Comparison of ENCODE assay signal across 9 cellular contexts in genomic region chr21:43269461-43269860, GRCh38.
DNase-seq lines count a peak whose midpoint lies in the region; ATAC-seq and TF ChIP-seq lines count a peak whose summit lies in the region.
"Had no signal": no experiment of that assay in that cellular context is flagged by ENCODE, and none has a peak within 500 bp of the region (broad histone marks: within the 10 kb centered on the region; RNA-seq: fewer than 3 reads in every experiment).

No MANE protein-coding gene starts in this region.

- H3K36me3 Mint-ChIP-seq in endothelial cell (ENCODE audit: low read depth, unreplicated experiment) = no peaks in the 10 kb centered on the region

- peak; percentile 25 for DNase-seq in activated CD4-positive, alpha-beta T cell treated with anti-CD3 and anti-CD28 coated beads for 1 hour
- DNase-seq in endothelial cell (ENCODE audit: low spot score) = peak; percentile 36
- DNase-seq in stimulated activated CD4-positive, alpha-beta T cell treated with anti-CD3 and anti-CD28 coated beads, Interleukin-4, amount 100 ng/mL, for 4 hours = peak; percentile 31
- DNase-seq in LoVo (ENCODE audit: low spot score) = no peak
- no peak for DNase-seq in NOMO-1 treated with DMSO at 0.1 percent for 48 hours (lab: John Stamatoyannopoulos, UW; ENCODE audit: unreplicated experiment)
- no peak for DNase-seq in DMS153 treated with DMSO at 0.1 percent for 48 hours (lab: John Stamatoyannopoulos, UW; ENCODE audit: unreplicated experiment)

- no peak overlapping the region for H3K27ac Mint-ChIP-seq in endothelial cell (ENCODE audit: unreplicated experiment)
- H3K27ac Mint-ChIP-seq: dendritic cell treated with granulocyte-macrophage colony-stimulating factor and Interleukin-4, amounts not matched to agents 40 ng/mL and 50 ng/mL, for 4 days had no signal

- H3K4me1 Mint-ChIP-seq in endothelial cell (ENCODE audit: unreplicated experiment) = no peaks in the 10 kb centered on the region

- no peak for ATAC-seq in HG03175 (IDR thresholded peaks at IDR 0.05; ENCODE audit: unreplicated experiment)

- TF ChIP-seq CTCF in GM12874 (IDR thresholded peaks at IDR 0.05; ENCODE audit: insufficient read depth, low read depth, low read length) (peak; percentile 44), endothelial cell (IDR thresholded peaks at IDR 0.05; ENCODE audit: unreplicated experiment) (no peak)

- peaks cover 1% of the 10 kb centered on the region for H3K27me3 Mint-ChIP-seq in endothelial cell (ENCODE audit: unreplicated experiment)

- H3K4me3 Mint-ChIP-seq in endothelial cell (ENCODE audit: unreplicated experiment) = no peak overlapping the region
- H3K4me3 Mint-ChIP-seq: dendritic cell treated with granulocyte-macrophage colony-stimulating factor and Interleukin-4, amounts not matched to agents 40 ng/mL and 50 ng/mL, for 4 days had no signal

- no peaks in the 10 kb centered on the region for H3K9me3 Mint-ChIP-seq in endothelial cell (ENCODE audit: unreplicated experiment)
- H3K9me3 Mint-ChIP-seq: dendritic cell treated with granulocyte-macrophage colony-stimulating factor and Interleukin-4, amounts not matched to agents 40 ng/mL and 50 ng/mL, for 4 days had no signal

Comparison
In these comparisons a context has a peak if more than half of its experiments do, and no peak if none do; other contexts are left out.
1. DNase-seq: peak in activated CD4-positive, alpha-beta T cell treated with anti-CD3 and anti-CD28 coated beads for 1 hour (single experiment), endothelial cell (single experiment) and stimulated activated CD4-positive, alpha-beta T cell treated with anti-CD3 and anti-CD28 coated beads, Interleukin-4, amount 100 ng/mL, for 4 hours (2 of 2); none in LoVo (single experiment), NOMO-1 treated with DMSO at 0.1 percent for 48 hours (single experiment) and DMS153 treated with DMSO at 0.1 percent for 48 hours (single experiment).